Comparison of ENCODE assay signal across 22 cellular contexts in the genomic region with DNA sequence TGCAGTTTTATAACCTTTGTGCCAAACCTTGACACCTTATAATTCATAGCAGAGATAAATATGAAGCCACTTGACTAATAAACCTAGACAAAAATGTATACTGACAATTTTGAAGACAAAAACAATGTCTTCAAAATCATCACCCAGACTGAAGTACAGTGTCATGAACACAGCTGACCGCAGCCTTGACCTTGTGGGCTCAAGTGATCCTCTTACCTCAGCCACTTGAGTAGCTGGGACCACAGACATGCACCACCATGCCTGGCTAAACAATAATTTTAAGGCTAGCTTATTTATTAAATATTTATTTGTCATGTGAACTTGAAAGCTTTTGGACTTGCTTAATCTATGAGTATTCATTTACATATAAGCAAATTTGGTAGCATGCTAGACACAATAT. TPM values are rescaled to one million over a fixed set of nuclear protein-coding genes. Genes with fewer than 3 reads are reported as not detected.
"Had no signal": no experiment of that assay in that cellular context is flagged by ENCODE, and none has a peak within 500 bp of the region (broad histone marks: within the 10 kb centered on the region; RNA-seq: fewer than 3 reads in every experiment).

No MANE protein-coding gene starts in this region.

- H3K36me3 ChIP-seq: gastrocnemius medialis, heart left ventricle, lower lobe of right lung, tibial artery had no signal

- H2AFZ ChIP-seq: hepatocyte, neural progenitor cell, parathyroid adenoma had no signal

- H3K4me2 ChIP-seq: hepatocyte, neural progenitor cell had no signal

- H3K79me2 ChIP-seq: hepatocyte, parathyroid adenoma had no signal

- H3K4me1 ChIP-seq: gastrocnemius medialis, heart left ventricle, lower lobe of right lung, neural progenitor cell, parathyroid adenoma, testis, tibial artery had no signal

- H3K27ac ChIP-seq: gastrocnemius medialis, heart left ventricle, hepatocyte, lower lobe of right lung, neural progenitor cell, parathyroid adenoma, testis, tibial artery had no signal

- H3K9me3 ChIP-seq: gastrocnemius medialis, lower lobe of right lung, testis, tibial artery had no signal

- DNase-seq: cerebellar nuclear complex; cortex of kidney; foreskin fibroblast; gastrocnemius medialis; heart left ventricle; kidney; left colon; left ventricle myocardium superior; lower lobe of right lung; naive thymus-derived CD4-positive, alpha-beta T cell; stimulated activated CD4-positive, alpha-beta T cell treated with anti-CD3 and anti-CD28 coated beads, Interleukin-4, amount 100 ng/mL, for 4 hours; stimulated activated naive CD8-positive, alpha-beta T cell treated with anti-CD3 and anti-CD28 coated beads, Interleukin-15, Interleukin-2, amounts not matched to agents 100 U/mL and 50 U/mL, for 24 hours; substantia nigra; testis; tibial artery had no signal

- H3K9ac ChIP-seq: neural progenitor cell, parathyroid adenoma had no signal

- ATAC-seq: gastrocnemius medialis; heart left ventricle; left colon; left ventricle myocardium superior; lower lobe of right lung; naive thymus-derived CD4-positive, alpha-beta T cell; sciatic nerve; stimulated activated memory B cell treated with anti-CD40 and anti-IgM and Interleukin-4, amounts not matched to agents 10 μg/mL and 1 μg/mL and 100 μg/mL, for 72 hours; stimulated activated naive CD8-positive, alpha-beta T cell treated with anti-CD3 and anti-CD28 coated beads, Interleukin-15, Interleukin-2, amounts not matched to agents 100 U/mL and 50 U/mL, for 24 hours had no signal

- H3K27me3 ChIP-seq: gastrocnemius medialis, heart left ventricle, hepatocyte, neural progenitor cell, testis, tibial artery had no signal

- H3K4me3 ChIP-seq: gastrocnemius medialis, heart left ventricle, hepatocyte, lower lobe of right lung, neural progenitor cell, testis, tibial artery had no signal

RNA-seq across cellular contexts. Expression of gene IL6, which starts 24.3 kb away (rescaled TPM):
- total RNA-seq: progenitor cell of endocrine pancreas, skeletal muscle tissue, testis had no signal
